Comparison of ENCODE assay signal across 1 cellular context in the genomic region with DNA sequence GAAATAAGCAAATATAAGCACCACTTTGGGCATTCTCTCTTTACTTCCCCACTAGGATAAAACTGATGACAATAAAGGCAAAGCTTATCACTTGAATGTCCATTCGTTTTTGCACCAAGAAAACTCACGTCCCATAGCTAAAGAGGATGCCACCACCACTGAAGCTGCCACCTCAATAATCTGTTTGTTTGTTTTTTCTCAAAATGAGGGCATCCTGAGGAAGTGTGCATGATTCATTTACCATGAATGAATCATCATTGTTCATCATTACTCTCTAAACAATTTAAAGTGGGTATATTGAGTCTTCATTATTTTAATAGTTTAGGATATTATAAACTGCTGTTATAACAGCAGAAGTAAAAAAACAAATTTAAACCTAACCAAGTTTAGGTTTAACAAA.
A peak's percentile ranks its signal among the peaks of the same experiment; 100 is the strongest.
TF ChIP-seq lines count a peak whose summit lies in the region.

No MANE protein-coding gene starts in this region.

TF ChIP-seq in HepG2, 621 proteins besides CTCF, POLR2A, EP300 and RAD21:
- no peak for TF ChIP-seq HDAC1 (CRISPR knock-in tag; IDR thresholded peaks at IDR 0.05)
- TF ChIP-seq, protein P1, sequence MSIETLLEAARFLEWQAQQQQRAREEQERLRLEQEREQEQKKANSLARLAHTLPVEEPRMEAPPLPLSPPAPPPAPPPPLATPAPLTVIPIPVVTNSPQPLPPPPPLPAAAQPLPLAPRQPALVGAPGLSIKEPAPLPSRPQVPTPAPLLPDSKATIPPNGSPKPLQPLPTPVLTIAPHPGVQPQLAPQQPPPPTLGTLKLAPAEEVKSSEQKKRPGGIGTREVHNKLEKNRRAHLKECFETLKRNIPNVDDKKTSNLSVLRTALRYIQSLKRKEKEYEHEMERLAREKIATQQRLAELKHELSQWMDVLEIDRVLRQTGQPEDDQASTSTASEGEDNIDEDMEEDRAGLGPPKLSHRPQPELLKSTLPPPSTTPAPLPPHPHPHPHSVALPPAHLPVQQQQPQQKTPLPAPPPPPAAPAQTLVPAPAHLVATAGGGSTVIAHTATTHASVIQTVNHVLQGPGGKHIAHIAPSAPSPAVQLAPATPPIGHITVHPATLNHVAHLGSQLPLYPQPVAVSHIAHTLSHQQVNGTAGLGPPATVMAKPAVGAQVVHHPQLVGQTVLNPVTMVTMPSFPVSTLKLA (IDR thresholded peaks at IDR 0.05) = 0 out of 2 replicates have a peak, but pooled peaks have one; percentile 69
